ENCODE assay signal across 8 cellular contexts in the genomic region with DNA sequence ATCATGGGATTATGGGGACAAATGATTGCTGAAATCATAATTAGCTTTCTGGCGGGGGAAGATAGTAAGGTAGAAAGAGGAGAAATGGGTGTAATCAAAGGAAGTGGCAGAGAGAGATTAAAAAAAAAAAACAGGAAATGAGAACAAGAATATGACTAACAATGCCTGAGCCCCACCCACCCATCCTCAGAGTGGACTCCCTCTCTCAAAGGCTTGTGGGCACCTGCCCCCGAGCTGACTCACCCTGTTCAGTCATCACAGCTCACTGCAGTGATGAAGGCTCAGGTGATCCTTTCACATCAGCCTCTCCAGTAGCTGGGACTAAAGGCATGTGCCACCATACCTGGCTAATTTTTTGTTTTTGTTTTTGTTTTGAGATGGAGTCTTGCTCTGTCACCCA. TPM values are rescaled to one million over a fixed set of nuclear protein-coding genes. Genes with fewer than 3 reads are reported as not detected.
A peak's percentile ranks its signal among the peaks of the same experiment; 100 is the strongest.
DNase-seq lines count a peak whose midpoint lies in the region; ATAC-seq and TF ChIP-seq lines count a peak whose summit lies in the region.

No MANE protein-coding gene starts in this region.

- TF ChIP-seq CTCF in mesothelial cell of epicardium (IDR thresholded peaks at IDR 0.05; ENCODE audit: unreplicated experiment), result no peak

- H3K27ac Mint-ChIP-seq in activated CD4-positive, alpha-beta T cell treated with anti-CD3 and anti-CD28 coated beads, Interleukin-2, amount 10 ng/mL, durations not matched to agents 24 days and 14 days, result peak overlapping the region; percentile 95
- no peak overlapping the region for H3K27ac Mint-ChIP-seq in mesothelial cell of epicardium

- intact Hi-C loops in activated CD4-positive, alpha-beta T cell treated with anti-CD3 and anti-CD28 coated beads, Interleukin-2, amount 10 ng/mL, durations not matched to agents 24 days and 14 days (cut with micrococcal nuclease), result loop anchor here (1.0 to 5.0 kb wide), 5 partner anchors 26 to 97 kb away; a partner anchor contains a TSS
- intact Hi-C loops in posterior vena cava (cut with DNase I), result loop anchor here in 1 of 2 donors (5.0 kb wide), 1 partner anchor 1035 kb away; no protein-coding TSS in a partner anchor

- DNase-seq in NCI-H1436 (lab: John Stamatoyannopoulos, UW), result peak; percentile 31
- DNase-seq in activated CD4-positive, alpha-beta T cell treated with anti-CD3 and anti-CD28 coated beads, Interleukin-2, amount 10 ng/mL, durations not matched to agents 24 days and 14 days, result peak; percentile 95
- DNase-seq in effector CD4-positive, alpha-beta T cell, result peak; percentile 88
- peak; percentile 85 for DNase-seq in posterior vena cava (ENCODE audit: low spot score)
- DNase-seq in mesothelial cell of epicardium (ENCODE audit: low spot score in 2 of 2, unreplicated experiment in 2 of 2), result no peak
- no peak for DNase-seq in NCI-H82 (lab: John Stamatoyannopoulos, UW)

- H3K27me3 Mint-ChIP-seq in activated CD4-positive, alpha-beta T cell treated with anti-CD3 and anti-CD28 coated beads, Interleukin-2, amount 10 ng/mL, durations not matched to agents 24 days and 14 days, result no peaks in the 10 kb centered on the region
- H3K27me3 Mint-ChIP-seq in mesothelial cell of epicardium (ENCODE audit: low read depth), result no peaks in the 10 kb centered on the region

- peaks cover 16% of the 10 kb centered on the region for H3K9me3 Mint-ChIP-seq in activated CD4-positive, alpha-beta T cell treated with anti-CD3 and anti-CD28 coated beads, Interleukin-2, amount 10 ng/mL, durations not matched to agents 24 days and 14 days
- H3K9me3 Mint-ChIP-seq in mesothelial cell of epicardium, result peaks cover 16% of the 10 kb centered on the region

- peaks cover 54% of the 10 kb centered on the region for H3K4me1 Mint-ChIP-seq in activated CD4-positive, alpha-beta T cell treated with anti-CD3 and anti-CD28 coated beads, Interleukin-2, amount 10 ng/mL, durations not matched to agents 24 days and 14 days
- peaks cover 6% of the 10 kb centered on the region for H3K4me1 Mint-ChIP-seq in mesothelial cell of epicardium

- H3K36me3 Mint-ChIP-seq in activated CD4-positive, alpha-beta T cell treated with anti-CD3 and anti-CD28 coated beads, Interleukin-2, amount 10 ng/mL, durations not matched to agents 24 days and 14 days (ENCODE audit: low read depth), result peaks cover 37% of the 10 kb centered on the region
- H3K36me3 Mint-ChIP-seq in mesothelial cell of epicardium, result peaks cover 29% of the 10 kb centered on the region

- ATAC-seq in GM18502 (IDR thresholded peaks at IDR 0.05; ENCODE audit: poor library complexity, unreplicated experiment) (peak; percentile 96), HG02588 (IDR thresholded peaks at IDR 0.05; ENCODE audit: unreplicated experiment) (peak; percentile 87)

- H3K4me3 Mint-ChIP-seq in activated CD4-positive, alpha-beta T cell treated with anti-CD3 and anti-CD28 coated beads, Interleukin-2, amount 10 ng/mL, durations not matched to agents 24 days and 14 days, result peak overlapping the region; percentile 76
- no peak overlapping the region for H3K4me3 Mint-ChIP-seq in mesothelial cell of epicardium

RNA-seq across cellular contexts. Expression of a gene that starts 26.4 kb away (rescaled TPM):
- 2,188 and 2,224 TPM in 2 replicates for total RNA-seq in activated CD4-positive, alpha-beta T cell treated with anti-CD3 and anti-CD28 coated beads, Interleukin-2, amount 10 ng/mL, durations not matched to agents 24 days and 14 days
- 1,000 to 10,000 TPM; 3,403 to 4,073 TPM for total RNA-seq in posterior vena cava
- total RNA-seq in mesothelial cell of epicardium, result 2,772 to 2,964 TPM (median 2,883 TPM) in 3 replicates

RNA-seq across cellular contexts. Expression of a gene that starts 50.8 kb away (rescaled TPM):
- total RNA-seq in activated CD4-positive, alpha-beta T cell treated with anti-CD3 and anti-CD28 coated beads, Interleukin-2, amount 10 ng/mL, durations not matched to agents 24 days and 14 days, result 12.9 and 14.2 TPM in 2 replicates
- total RNA-seq in posterior vena cava, result 10 to 100 TPM; 19.7 to 23.7 TPM
- 8.8 to 13.9 TPM (median 12.2 TPM) in 3 replicates for total RNA-seq in mesothelial cell of epicardium

Comparison
In these comparisons a context has a peak if more than half of its experiments do, and no peak if none do; other contexts are left out.
1. DNase-seq: peak in NCI-H1436 (single experiment), activated CD4-positive, alpha-beta T cell treated with anti-CD3 and anti-CD28 coated beads, Interleukin-2, amount 10 ng/mL, durations not matched to agents 24 days and 14 days (single experiment), effector CD4-positive, alpha-beta T cell (single experiment) and posterior vena cava (single experiment); none in mesothelial cell of epicardium (0 of 2) and NCI-H82 (single experiment).